Comparison of ENCODE assay signal across 10 cellular contexts in genomic region chr13:80141114-80141849, GRCh38.
DNase-seq lines count a peak whose midpoint lies in the region; ATAC-seq, FAIRE-seq and TF ChIP-seq lines count a peak whose summit lies in the region.
"Had no signal": no experiment of that assay in that cellular context is flagged by ENCODE, and none has a peak within 500 bp of the region (broad histone marks: within the 10 kb centered on the region; RNA-seq: fewer than 3 reads in every experiment).

No MANE protein-coding gene starts in this region.

- H3K4me1 ChIP-seq in ascending aorta = peaks cover 0 to 16% of the 10 kb centered on the region in 2 donors
- peaks cover 56% of the 10 kb centered on the region for H3K4me1 ChIP-seq in left ventricle myocardium inferior
- no peaks in the 10 kb centered on the region for H3K4me1 ChIP-seq in pancreas

- ATAC-seq in pancreas = peak in 3 of 4 donors; percentile 54 to 69 (median 62)
- ATAC-seq in HG03457 (IDR thresholded peaks at IDR 0.05; ENCODE audit: unreplicated experiment) = no peak
- no peak for ATAC-seq in HG03342 (IDR thresholded peaks at IDR 0.05; ENCODE audit: unreplicated experiment)

- DNase-seq in Daoy (ENCODE audit: low read depth) (peak; percentile 41), ascending aorta (ENCODE audit: low spot score in 2 of 2) (peak in 1 of 2 donors; percentile 74), left ventricle myocardium inferior (peak; percentile 68), pancreas (peak in 2 of 6 donors; percentile 9 to 30), NK-92 (lab: John Stamatoyannopoulos, UW; ENCODE audit: unreplicated experiment) (no peak)
- DNase-seq in NK-92 treated with Interleukin-12 subunit alpha and Interleukin-12 subunit beta, amount 100 ng/mL, for 24 hours (lab: John Stamatoyannopoulos, UW) = no peak
- DNase-seq: NCI-H748 treated with DMSO at 0.1 percent for 48 hours had no signal

- H3K36me3 ChIP-seq in ascending aorta = no peaks in the 10 kb centered on the region
- H3K36me3 ChIP-seq in left ventricle myocardium inferior = no peaks in the 10 kb centered on the region
- H3K36me3 ChIP-seq in pancreas = no peaks in the 10 kb centered on the region

- H3K4me3 ChIP-seq in ascending aorta = peak overlapping the region; percentile 3 to 33
- H3K4me3 ChIP-seq in left ventricle myocardium inferior = peak overlapping the region; percentile 36
- H3K4me3 ChIP-seq in pancreas = no peak overlapping the region

- no peaks in the 10 kb centered on the region for H3K27me3 ChIP-seq in ascending aorta
- no peaks in the 10 kb centered on the region for H3K27me3 ChIP-seq in left ventricle myocardium inferior (ENCODE audit: low read depth)
- no peaks in the 10 kb centered on the region for H3K27me3 ChIP-seq in pancreas

- H3K9me3 ChIP-seq in ascending aorta = no peaks in the 10 kb centered on the region
- H3K9me3 ChIP-seq in left ventricle myocardium inferior (replicated peaks) = no peaks in the 10 kb centered on the region
- no peaks in the 10 kb centered on the region for H3K9me3 ChIP-seq in pancreas

- WGBS in pancreas, 2 donors = 68 to 75% methylated on average over 7 of the region's 7 CpGs

- no peak for FAIRE-seq in pancreas (lab: Jason Lieb, UNC)
- FAIRE-seq: bronchial epithelial cell had no signal

- H3K27ac ChIP-seq in ascending aorta = peak overlapping the region; percentile 50 to 70
- peak overlapping the region; percentile 84 for H3K27ac ChIP-seq in left ventricle myocardium inferior (replicated peaks)
- H3K27ac ChIP-seq in pancreas = no peak overlapping the region

- no peak for TF ChIP-seq CTCF in ascending aorta (IDR thresholded peaks at IDR 0.05)
- no peak for TF ChIP-seq CTCF in left ventricle myocardium inferior (IDR thresholded peaks at IDR 0.05; ENCODE audit: borderline replicate concordance)
- TF ChIP-seq CTCF in pancreas (IDR thresholded peaks at IDR 0.05) = no peak

- intact Hi-C loops in ascending aorta (cut with DNase I) = no loop called here
- intact Hi-C loops in left ventricle myocardium inferior (cut with micrococcal nuclease) = no loop called here
- intact Hi-C loops in pancreas (cut with DNase I) = no loop called here

Comparison
In these comparisons a context has a peak if more than half of its experiments do, and no peak if none do; other contexts are left out.
1. DNase-seq: peak in Daoy (single experiment) and left ventricle myocardium inferior (single experiment); none in NK-92 (single experiment) and NK-92 treated with Interleukin-12 subunit alpha and Interleukin-12 subunit beta, amount 100 ng/mL, for 24 hours (single experiment).
2. H3K27ac ChIP-seq: peak in ascending aorta (2 of 2) and left ventricle myocardium inferior (single experiment); none in pancreas (0 of 4).
3. H3K4me3 ChIP-seq: peak in ascending aorta (2 of 2) and left ventricle myocardium inferior (single experiment); none in pancreas (0 of 4).
4. ATAC-seq: peak in pancreas (3 of 4); none in HG03457 (single experiment) and HG03342 (single experiment).